In the genomic region with DNA sequence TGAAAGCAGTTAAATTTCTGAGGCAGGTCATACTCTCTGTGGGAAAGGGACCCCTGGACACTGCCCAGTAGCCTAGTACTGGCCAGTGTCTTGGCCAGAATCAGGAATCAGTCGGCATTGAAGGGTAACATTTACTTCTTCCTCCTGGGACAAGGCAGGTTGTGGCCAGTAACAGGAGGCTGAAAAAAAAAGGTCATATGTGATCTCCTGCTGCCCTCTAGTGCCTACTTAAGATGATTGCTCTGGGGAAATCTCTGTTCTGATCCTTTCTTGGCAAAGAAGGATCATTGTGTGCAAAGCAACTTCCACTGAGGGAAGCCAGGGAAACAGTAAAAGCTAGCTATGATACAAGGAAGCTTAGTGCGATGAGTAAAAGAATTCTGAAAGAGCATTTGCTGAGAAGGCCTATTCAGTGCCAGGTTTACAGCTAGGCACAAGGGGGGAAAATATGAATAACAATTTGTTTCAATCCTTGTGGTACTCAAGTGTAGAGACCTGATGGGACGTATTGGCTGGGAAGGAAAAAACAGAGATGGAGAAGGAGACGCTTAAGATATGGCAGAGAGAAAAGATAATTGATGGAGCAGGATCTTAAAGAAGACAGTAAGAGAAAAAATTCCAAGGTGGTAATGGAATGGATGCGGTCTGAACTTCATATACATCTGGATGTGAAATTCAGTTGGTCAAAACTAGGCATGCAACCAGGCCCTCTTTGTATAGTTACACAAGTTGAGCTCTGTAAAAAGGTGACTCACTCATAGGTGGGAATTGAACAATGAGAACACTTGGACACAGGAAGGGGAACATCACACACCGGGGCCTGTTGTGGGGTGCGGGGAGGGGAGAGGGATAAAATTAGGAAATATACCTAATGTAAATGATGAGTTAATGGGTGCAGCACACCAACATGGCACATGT, we compare ENCODE assay signal across 8 cellular contexts. TPM values are rescaled to one million over a fixed set of nuclear protein-coding genes. Genes with fewer than 3 reads are reported as not detected.
DNase-seq lines count a peak whose midpoint lies in the region; ATAC-seq, FAIRE-seq and TF ChIP-seq lines count a peak whose summit lies in the region.

No MANE protein-coding gene starts in this region.

- peak; percentile 94 to 96 for TF ChIP-seq RAD21 in liver (IDR thresholded peaks at IDR 0.05)

- H3K9me2 ChIP-seq in PC-3 (replicated peaks; ENCODE audit: low read length) = no peaks in the 10 kb centered on the region

- H3K4me3 ChIP-seq in KMS-11 (IDR thresholded peaks at IDR 0.05; ENCODE audit: insufficient read depth, low read depth, low read length) = no peak overlapping the region
- H3K4me3 ChIP-seq in PC-3 (ENCODE audit: low read length) = no peak overlapping the region
- H3K4me3 ChIP-seq in liver (ENCODE audit: low read depth in 1 of 3, low read length in 3 of 3) = no peak overlapping the region

- H3K9me3 ChIP-seq in PC-3 (ENCODE audit: low read length) (no peaks in the 10 kb centered on the region), liver (ENCODE audit: control insufficient read depth in 4 of 4, low read length in 3 of 4) (no peaks in the 10 kb centered on the region)

- H3K79me2 ChIP-seq in KMS-11 (ENCODE audit: insufficient read depth, low read depth) = no peaks in the 10 kb centered on the region
- H3K79me2 ChIP-seq in PC-3 (ENCODE audit: low read length) = no peaks in the 10 kb centered on the region

- H4K20me1 ChIP-seq in KMS-11 (ENCODE audit: insufficient read depth) (no peaks in the 10 kb centered on the region), PC-3 (ENCODE audit: low read length) (no peaks in the 10 kb centered on the region)

- 66% methylated on average over 7 of the region's 7 CpGs for WGBS in liver

- DNase-seq in activated T-cell treated with anti-CD3 and anti-CD28 coated beads, Interleukin-2, amount 50 U/mL, for 1 hour = peak; percentile 19
- DNase-seq in activated T-cell treated with anti-CD3 and anti-CD28 coated beads for 4 hours = no peak
- DNase-seq in PC-3 = peak; percentile 58
- peak; percentile 85 for DNase-seq in dedifferentiated amniotic fluid mesenchymal stem cell (ENCODE audit: extremely low spot score)
- DNase-seq in urothelium cell line (ENCODE audit: low spot score) = peak; percentile 60

- no peaks in the 10 kb centered on the region for H3K27me3 ChIP-seq in KMS-11 (ENCODE audit: insufficient read depth, low read depth)
- no peaks in the 10 kb centered on the region for H3K27me3 ChIP-seq in PC-3 (ENCODE audit: low read length)
- H3K27me3 ChIP-seq in liver (ENCODE audit: control insufficient read depth in 4 of 4, insufficient read depth in 4 of 4, low read length in 3 of 4) = no peaks in the 10 kb centered on the region

- no TSS peak for BruUV-seq in PC-3 (replicated peaks; lab: Mats Ljungman, UMichigan)

- ATAC-seq in GM21717 (IDR thresholded peaks at IDR 0.05; ENCODE audit: unreplicated experiment) (peak; percentile 82), PC-3 (peak; percentile 81)

- no peak for FAIRE-seq in urothelium cell line (lab: Jason Lieb, UNC)

- H3K9ac ChIP-seq in KMS-11 (no peak overlapping the region), PC-3 (ENCODE audit: low read length) (no peak overlapping the region), liver (ENCODE audit: low read depth in 1 of 2, low read length in 2 of 2) (no peak overlapping the region)

- TF ChIP-seq CTCF in KMS-11 (conservative IDR thresholded peaks at IDR 0.05; ENCODE audit: low read depth, low read length) (peak; percentile 85), PC-3 (conservative IDR thresholded peaks at IDR 0.05; ENCODE audit: low read depth, low read length) (peak; percentile 78), liver (IDR thresholded peaks at IDR 0.05; ENCODE audit: low read depth, low read length, missing input control) (peak; percentile 80)

- H3F3A ChIP-seq in PC-3 (ENCODE audit: low read length, unreplicated experiment) = no peaks in the 10 kb centered on the region

- CTCF ChIA-PET in PC-3 (lab: Charles Lee) = no interaction called here

- H3K27ac ChIP-seq in KMS-11 (no peak overlapping the region), PC-3 (ENCODE audit: low read length) (no peak overlapping the region), liver (ENCODE audit: low read depth in 1 of 2, low read length in 2 of 2) (no peak overlapping the region)

- intact Hi-C loops in PC-3 (cut with micrococcal nuclease) = loop anchor here (1.0 to 5.0 kb wide), 5 partner anchors 72 to 1070 kb away; no protein-coding TSS in a partner anchor

- no peak overlapping the region for H3K4me2 ChIP-seq in KMS-11
- no peak overlapping the region for H3K4me2 ChIP-seq in PC-3 (ENCODE audit: low read length)

- H3K4me1 ChIP-seq in KMS-11 (ENCODE audit: low read depth, poor library complexity, severe bottlenecking) (peaks cover 4% of the 10 kb centered on the region), PC-3 (ENCODE audit: insufficient read depth, low read length) (peaks cover 7% of the 10 kb centered on the region; the same call in 1 of the 2 replicates), liver (ENCODE audit: control insufficient read depth in 4 of 4, insufficient read depth in 4 of 4, low read length in 3 of 4) (no peaks in the 10 kb centered on the region)

- H3K36me3 ChIP-seq in KMS-11 (ENCODE audit: insufficient read depth) (no peaks in the 10 kb centered on the region), PC-3 (ENCODE audit: low read depth, low read length) (no peaks in the 10 kb centered on the region), liver (ENCODE audit: control insufficient read depth in 4 of 4, insufficient read depth in 3 of 4, low read depth in 1 of 4, low read length in 3 of 4) (no peaks in the 10 kb centered on the region)

- no peak overlapping the region for H2AFZ ChIP-seq in KMS-11 (ENCODE audit: low read depth)
- H2AFZ ChIP-seq in PC-3 (ENCODE audit: low read length) = no peak overlapping the region

- POLR2A ChIA-PET in PC-3 (lab: Charles Lee; ENCODE audit: unreplicated experiment) = no interaction called here

TF ChIP-seq in liver, 16 proteins besides CTCF, POLR2A, EP300 and RAD21:
- TF ChIP-seq HNF4G (IDR thresholded peaks at IDR 0.05) = no peak
- TF ChIP-seq ZBTB33 (IDR thresholded peaks at IDR 0.05) = no peak
- TF ChIP-seq FOXA2 (IDR thresholded peaks at IDR 0.05) = no peak
- TF ChIP-seq JUND (IDR thresholded peaks at IDR 0.05) = no peak
- no peak for TF ChIP-seq GABPA (IDR thresholded peaks at IDR 0.05 in 1 of 2, conservative IDR thresholded peaks at IDR 0.05 in 1 of 2)
- TF ChIP-seq FOXA1 (IDR thresholded peaks at IDR 0.05) = no peak
- no peak for TF ChIP-seq YY1 (IDR thresholded peaks at IDR 0.05)
- TF ChIP-seq TAF1 (conservative IDR thresholded peaks at IDR 0.05) = no peak
- TF ChIP-seq HNF4A (conservative IDR thresholded peaks at IDR 0.05) = no peak
- no peak for TF ChIP-seq NR2F2 (IDR thresholded peaks at IDR 0.05)
- TF ChIP-seq REST (IDR thresholded peaks at IDR 0.05) = no peak
- TF ChIP-seq EGR1 (IDR thresholded peaks at IDR 0.05; ENCODE audit: low read depth in 2 of 2) = no peak
- TF ChIP-seq, protein P1, sequence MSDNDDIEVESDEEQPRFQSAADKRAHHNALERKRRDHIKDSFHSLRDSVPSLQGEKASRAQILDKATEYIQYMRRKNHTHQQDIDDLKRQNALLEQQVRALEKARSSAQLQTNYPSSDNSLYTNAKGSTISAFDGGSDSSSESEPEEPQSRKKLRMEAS (IDR thresholded peaks at IDR 0.05) = no peak
- no peak for TF ChIP-seq SP1 (IDR thresholded peaks at IDR 0.05)
- no peak for TF ChIP-seq RXRA (IDR thresholded peaks at IDR 0.05)
- TF ChIP-seq ATF3 (IDR thresholded peaks at IDR 0.05) = no peak

RNA-seq across cellular contexts. Expression of gene TRIM32, which starts 25.8 kb away (rescaled TPM):
- total RNA-seq in PC-3 (2014; rRNA removed) (8.1 and 11.6 TPM in 2 replicates), liver (1 to 10 TPM; 3.4 to 5.9 TPM)
- 1 to 10 TPM; 3.0 to 3.7 TPM for polyA plus RNA-seq in liver
